In the genomic region with DNA sequence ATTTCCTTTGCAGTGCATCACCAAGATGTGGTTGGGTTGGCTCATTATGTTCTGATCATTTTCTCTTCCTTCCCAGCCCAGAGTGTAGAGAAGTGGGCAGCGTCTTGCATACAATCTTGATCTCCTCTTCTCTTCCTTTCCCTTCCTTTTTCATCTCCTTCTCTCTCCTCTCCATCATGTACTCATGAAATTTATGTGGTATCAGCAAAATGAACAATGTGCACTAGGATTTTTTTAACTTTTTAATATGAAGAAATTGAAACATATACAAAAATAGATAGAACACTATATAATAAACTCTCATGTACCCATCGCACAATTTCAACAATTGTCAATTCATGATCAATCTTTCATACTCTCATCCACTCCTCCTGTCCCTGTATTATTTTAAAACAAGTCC, we compare ENCODE assay signal across 19 cellular contexts.
DNase-seq lines count a peak whose midpoint lies in the region; ATAC-seq, FAIRE-seq and TF ChIP-seq lines count a peak whose summit lies in the region.
"Had no signal": no experiment of that assay in that cellular context is flagged by ENCODE, and none has a peak within 500 bp of the region (broad histone marks: within the 10 kb centered on the region; RNA-seq: fewer than 3 reads in every experiment).

No MANE protein-coding gene starts in this region.

- no peak overlapping the region for H2BK15ac ChIP-seq in IMR-90 (ENCODE audit: low read depth, low read length)

- H3K9me3 ChIP-seq in HepG2 (ENCODE audit: low read length) (peaks cover 5% of the 10 kb centered on the region; the same call in 1 of the 2 replicates), right lobe of liver (no peaks in the 10 kb centered on the region), IMR-90 (ENCODE audit: control insufficient read depth, insufficient read depth, low read length) (peaks cover 8% of the 10 kb centered on the region; the same call in 1 of the 2 replicates), K562 (replicated peaks; ENCODE audit: control insufficient read depth, insufficient read depth, low read depth, low read length) (no peaks in the 10 kb centered on the region), trophoblast cell (ENCODE audit: insufficient read depth, low read depth, low read length) (no peaks in the 10 kb centered on the region)
- H3K9me3 ChIP-seq: HAP-1 had no signal

- DNase-seq in HepG2 (ENCODE audit: low spot score), result no peak
- DNase-seq in right lobe of liver, result no peak
- DNase-seq in IMR-90, result no peak
- DNase-seq in K562 (ENCODE audit: extremely low read depth in 1 of 4, low spot score in 3 of 4), result no peak
- no peak for DNase-seq in NCI-H187 (lab: John Stamatoyannopoulos, UW)
- no peak for DNase-seq in trophoblast cell
- DNase-seq: 8988T; C1 segment of cervical spinal cord; Calu3; CD4-positive, alpha-beta memory T cell; COR-L47; DMS53; DMS79 treated with DMSO at 0.1 percent for 48 hours; GOT3; HFFc6 had no signal

- H3K27me3 ChIP-seq in HepG2 (ENCODE audit: control insufficient read depth in 1 of 2, insufficient read depth in 2 of 2, low read length in 2 of 2) (no peaks in the 10 kb centered on the region), right lobe of liver (no peaks in the 10 kb centered on the region), IMR-90 (ENCODE audit: control insufficient read depth, insufficient read depth, low read length) (peaks cover 9% of the 10 kb centered on the region), K562 (ENCODE audit: control insufficient read depth in 2 of 2, insufficient read depth in 2 of 2, low read length in 2 of 2) (no peaks in the 10 kb centered on the region), trophoblast cell (ENCODE audit: insufficient read depth, low read length) (no peaks in the 10 kb centered on the region)

- H3K79me1 ChIP-seq in IMR-90 (ENCODE audit: low read depth in 1 of 2, low read length in 2 of 2), result no peaks in the 10 kb centered on the region
- no peaks in the 10 kb centered on the region for H3K79me1 ChIP-seq in trophoblast cell (ENCODE audit: low read length)

- intact Hi-C loops in HepG2 (cut with micrococcal nuclease; ENCODE audit: unreplicated experiment) (no loop called here), right lobe of liver (cut with DNase I) (no loop called here), IMR-90 (cut with micrococcal nuclease) (no loop called here), K562 (cut with micrococcal nuclease) (no loop called here)

- dilution Hi-C loops in IMR-90 (cut with HindIII; ENCODE audit: low sequenced_read_pairs, unreplicated experiment), result no loop called here

- FAIRE-seq in HepG2 (lab: Jason Lieb, UNC) (no peak), K562 (lab: Jason Lieb, UNC) (no peak)
- FAIRE-seq: GM12892, H54 had no signal

- TF ChIP-seq EP300 in HepG2 (IDR thresholded peaks at IDR 0.05; ENCODE audit: low read depth in 2 of 2, low read length in 2 of 2) (no peak), HepG2 (CRISPR knock-in tag; IDR thresholded peaks at IDR 0.05; ENCODE audit: borderline replicate concordance) (no peak), K562 (IDR thresholded peaks at IDR 0.05; ENCODE audit: low read length) (no peak)

- BruUV-seq in HepG2 (replicated peaks; lab: Mats Ljungman, UMichigan), result no TSS peak
- no TSS peak for BruUV-seq in IMR-90 (replicated peaks; lab: Mats Ljungman, UMichigan)
- no TSS peak for BruUV-seq in K562 (replicated peaks; lab: Mats Ljungman, UMichigan)

- no peaks in the 10 kb centered on the region for H4K20me1 ChIP-seq in HepG2 (ENCODE audit: insufficient read depth, low read length)
- H4K20me1 ChIP-seq in IMR-90 (ENCODE audit: insufficient read depth, low read length), result no peaks in the 10 kb centered on the region
- no peaks in the 10 kb centered on the region for H4K20me1 ChIP-seq in K562 (replicated peaks; ENCODE audit: control insufficient read depth, insufficient read depth, low read length)

- H2AK5ac ChIP-seq in IMR-90 (ENCODE audit: low read depth, low read length) (no peak overlapping the region), trophoblast cell (ENCODE audit: low read length) (no peak overlapping the region)

- H2AFZ ChIP-seq in HepG2 (ENCODE audit: low read length) (no peak overlapping the region), IMR-90 (replicated peaks; ENCODE audit: low read length, poor library complexity) (no peak overlapping the region), K562 (ENCODE audit: low read depth, low read length) (no peak overlapping the region), trophoblast cell (ENCODE audit: insufficient read depth, low read length, poor library complexity) (no peak overlapping the region)

- H3K56ac ChIP-seq in IMR-90 (ENCODE audit: extremely low read depth, insufficient read depth, low read length), result no peak overlapping the region

- no peak overlapping the region for H2BK12ac ChIP-seq in trophoblast cell (ENCODE audit: low read length)

- H3K23ac ChIP-seq in IMR-90 (ENCODE audit: low read depth, low read length) (no peak overlapping the region), trophoblast cell (ENCODE audit: low read length) (no peak overlapping the region)

- POLR2A ChIA-PET in HepG2 (lab: Yijun Ruan, JAX), result no interaction called here
- POLR2A ChIA-PET in IMR-90 (lab: Charles Lee; ENCODE audit: unreplicated experiment), result no interaction called here
- POLR2A ChIA-PET in K562 (lab: Yijun Ruan, JAX), result no interaction called here

- WGBS in HepG2 (ENCODE audit: low lambda C conversion rate), result 2% methylated on average over 2 of the region's 2 CpGs
- WGBS in right lobe of liver (ENCODE audit: insufficient coverage, low coverage, low lambda C conversion rate, missing lambda C conversion rate), result 31% methylated on average over 2 of the region's 2 CpGs
- WGBS in IMR-90 (ENCODE audit: extremely low coverage in 2 of 2, insufficient read length in 1 of 2), 2 experiments, result 60% methylated on average over 1 of the region's 2 CpGs; no CpG with 5 or more reads in 1 of the 2 experiments
- 35% methylated on average over 2 of the region's 2 CpGs for WGBS in K562 (ENCODE audit: insufficient coverage, low coverage, missing lambda C conversion rate)
- WGBS in trophoblast cell (ENCODE audit: extremely low coverage, insufficient coverage, insufficient read length), result no CpG with 5 or more reads among the region's 2 CpGs

- no peak overlapping the region for H4K12ac ChIP-seq in trophoblast cell (ENCODE audit: low read depth, low read length)

- H3K27ac ChIP-seq in HepG2 (ENCODE audit: extremely low read length, insufficient read depth, low read length), result no peak overlapping the region
- H3K27ac ChIP-seq in right lobe of liver, result no peak overlapping the region
- H3K27ac ChIP-seq in IMR-90 (ENCODE audit: insufficient read depth, low read length), result no peak overlapping the region
- H3K27ac ChIP-seq in K562 (ENCODE audit: extremely low read depth, low read depth, low read length), result no peak overlapping the region
- no peak overlapping the region for H3K27ac ChIP-seq in trophoblast cell (ENCODE audit: low read depth, low read length)

- H3K4me1 ChIP-seq in HepG2 (ENCODE audit: insufficient read depth, low read length) (no peaks in the 10 kb centered on the region), right lobe of liver (no peaks in the 10 kb centered on the region), IMR-90 (ENCODE audit: control insufficient read depth, insufficient read depth, low read length) (no peaks in the 10 kb centered on the region), K562 (replicated peaks in 1 of 2; ENCODE audit: control insufficient read depth in 2 of 2, insufficient read depth in 2 of 2, low read length in 2 of 2) (no peaks in the 10 kb centered on the region; a peak in 1 of 5 replicates), trophoblast cell (ENCODE audit: control insufficient read depth in 1 of 2, insufficient read depth in 2 of 2, low read length in 2 of 2) (no peaks in the 10 kb centered on the region)
- H3K4me1 ChIP-seq: HAP-1 had no signal

- TF ChIP-seq RAD21 in HepG2 (CRISPR knock-in tag; IDR thresholded peaks at IDR 0.05) (no peak), IMR-90 (IDR thresholded peaks at IDR 0.05; ENCODE audit: low read length) (no peak), K562 (CRISPR knock-in tag; conservative IDR thresholded peaks at IDR 0.05 in 1 of 2, IDR thresholded peaks at IDR 0.05 in 1 of 2) (no peak)

- H4K8ac ChIP-seq in IMR-90 (ENCODE audit: low read depth in 2 of 2, low read length in 2 of 2) (no peak overlapping the region), trophoblast cell (ENCODE audit: low read depth, low read length) (no peak overlapping the region)

- H2BK120ac ChIP-seq in IMR-90 (ENCODE audit: low read depth, low read length), result no peak overlapping the region
- no peak overlapping the region for H2BK120ac ChIP-seq in trophoblast cell (ENCODE audit: insufficient read depth, low read length, poor library complexity)

- H2BK20ac ChIP-seq in IMR-90 (ENCODE audit: low read depth, low read length), result no peak overlapping the region

- no peak overlapping the region for H2BK5ac ChIP-seq in IMR-90 (ENCODE audit: low read depth, low read length, poor library complexity, severe bottlenecking)
- H2BK5ac ChIP-seq in trophoblast cell (ENCODE audit: low read depth, low read length, poor library complexity), result no peak overlapping the region

- TF ChIP-seq CTCF in HepG2 (CRISPR knock-in tag; IDR thresholded peaks at IDR 0.05) (no peak), right lobe of liver (IDR thresholded peaks at IDR 0.05) (no peak), IMR-90 (conservative IDR thresholded peaks at IDR 0.05; ENCODE audit: low read depth, low read length) (no peak), K562 (IDR thresholded peaks at IDR 0.05 in 2 of 3, conservative IDR thresholded peaks at IDR 0.05 in 1 of 3; ENCODE audit: insufficient read depth in 2 of 3, low read depth in 1 of 3, low read length in 3 of 3) (no peak)

- in situ Hi-C loops in HepG2 (cut with HindIII; ENCODE audit: extremely low pct_ligation_motif_present, low pct_unique_long_range_greater_than_20kb) (no loop called here), IMR-90 (cut with MboI; ENCODE audit: low sequenced_read_pairs) (no loop called here), K562 (cut with MboI) (no loop called here)

- CTCF ChIA-PET in HepG2 (lab: Yijun Ruan, JAX; ENCODE audit: low intra/inter-chr PET ratio, low total read pairs), result no interaction called here
- CTCF ChIA-PET in IMR-90 (lab: Yijun Ruan, JAX), result no interaction called here
- CTCF ChIA-PET in K562 (lab: Yijun Ruan, JAX; ENCODE audit: low intra/inter-chr PET ratio), result no interaction called here

- H3K4me3 ChIP-seq in HepG2 (replicated peaks in 1 of 3; ENCODE audit: insufficient read depth in 1 of 3, low read depth in 2 of 3, low read length in 3 of 3) (no peak overlapping the region), right lobe of liver (no peak overlapping the region), IMR-90 (ENCODE audit: insufficient read depth, low read depth, low read length) (no peak overlapping the region), K562 (no peak overlapping the region), trophoblast cell (ENCODE audit: low read depth, low read length) (no peak overlapping the region)
- H3K4me3 ChIP-seq: HAP-1 had no signal

- H3K36me3 ChIP-seq in HepG2 (replicated peaks in 1 of 2; ENCODE audit: control insufficient read depth in 1 of 2, insufficient read depth in 2 of 2, low read length in 2 of 2) (no peaks in the 10 kb centered on the region), right lobe of liver (no peaks in the 10 kb centered on the region), IMR-90 (ENCODE audit: control insufficient read depth, insufficient read depth, low read length) (no peaks in the 10 kb centered on the region), K562 (ENCODE audit: control insufficient read depth, insufficient read depth, low read length) (no peaks in the 10 kb centered on the region), trophoblast cell (ENCODE audit: control insufficient read depth in 1 of 2, insufficient read depth in 2 of 2, low read length in 2 of 2) (no peaks in the 10 kb centered on the region)
- H3K36me3 ChIP-seq: HAP-1 had no signal

- H3K18ac ChIP-seq in IMR-90 (ENCODE audit: low read depth, low read length) (no peak overlapping the region), trophoblast cell (ENCODE audit: low read length) (no peak overlapping the region)

- no peak overlapping the region for H3K4me2 ChIP-seq in HepG2 (ENCODE audit: low read depth, low read length)
- no peak overlapping the region for H3K4me2 ChIP-seq in IMR-90 (ENCODE audit: low read depth, low read length)
- no peak overlapping the region for H3K4me2 ChIP-seq in K562 (ENCODE audit: insufficient read depth, low read length)
- no peak overlapping the region for H3K4me2 ChIP-seq in trophoblast cell (ENCODE audit: low read length)

- H3K9me1 ChIP-seq in IMR-90 (ENCODE audit: insufficient read depth, low read length) (no peaks in the 10 kb centered on the region), K562 (ENCODE audit: control insufficient read depth, insufficient read depth, low read length) (no peaks in the 10 kb centered on the region)

- H3K9ac ChIP-seq in HepG2 (ENCODE audit: insufficient read depth, low read depth, low read length), result no peak overlapping the region
- no peak overlapping the region for H3K9ac ChIP-seq in IMR-90 (ENCODE audit: low read depth, low read length)
- H3K9ac ChIP-seq in K562 (ENCODE audit: insufficient read depth in 1 of 2, low read depth in 2 of 2, low read length in 2 of 2), result no peak overlapping the region
- no peak overlapping the region for H3K9ac ChIP-seq in trophoblast cell (ENCODE audit: low read length)

- TF ChIP-seq POLR2A in HepG2 (IDR thresholded peaks at IDR 0.05; ENCODE audit: insufficient read depth in 1 of 2, low read depth in 2 of 2, low read length in 2 of 2) (no peak), right lobe of liver (IDR thresholded peaks at IDR 0.05) (no peak), IMR-90 (IDR thresholded peaks at IDR 0.05; ENCODE audit: low read depth, low read length) (no peak), K562 (conservative IDR thresholded peaks at IDR 0.05) (no peak)

- H3K79me2 ChIP-seq in HepG2 (ENCODE audit: insufficient read depth, low read length) (no peaks in the 10 kb centered on the region), K562 (ENCODE audit: control insufficient read depth, insufficient read depth, low read length) (no peaks in the 10 kb centered on the region), trophoblast cell (ENCODE audit: control insufficient read depth, insufficient read depth, low read length, poor library complexity) (no peaks in the 10 kb centered on the region)

- no peak overlapping the region for H4K5ac ChIP-seq in IMR-90 (ENCODE audit: low read depth, low read length)

- H2AK9ac ChIP-seq in IMR-90 (replicated peaks; ENCODE audit: low read depth, low read length, poor library complexity), result no peak overlapping the region

- H3K4ac ChIP-seq in IMR-90 (ENCODE audit: low read depth, low read length), result no peak overlapping the region
- no peak overlapping the region for H3K4ac ChIP-seq in trophoblast cell (ENCODE audit: low read depth, low read length)

- H3K14ac ChIP-seq in IMR-90 (replicated peaks; ENCODE audit: low read depth, low read length) (no peak overlapping the region), trophoblast cell (ENCODE audit: low read length) (no peak overlapping the region)

- H4K91ac ChIP-seq in IMR-90 (ENCODE audit: insufficient read depth, low read depth, low read length), result no peak overlapping the region
- H4K91ac ChIP-seq in trophoblast cell (ENCODE audit: low read depth, low read length), result no peak overlapping the region

- no peak for ATAC-seq in HepG2
- no peak for ATAC-seq in right lobe of liver
- no peak for ATAC-seq in IMR-90 (ENCODE audit: low read depth)
- ATAC-seq in K562, result no peak
- no peak for ATAC-seq in HG02759 (IDR thresholded peaks at IDR 0.05; ENCODE audit: unreplicated experiment)

Comparison
In these comparisons a context has a peak if more than half of its experiments do, and no peak if none do; other contexts are left out.
1. Of the 241 proteins assayed by ChIP-seq in both HepG2 and K562: peak only in HepG2: MAFF and MAFK; only in K562: MAFG; in both: none; in neither: 238.